ENCODE assay signal across 17 cellular contexts in genomic region chr10:9004736-9005135, GRCh38.
"Had no signal": no experiment of that assay in that cellular context is flagged by ENCODE, and none has a peak within 500 bp of the region (broad histone marks: within the 10 kb centered on the region; RNA-seq: fewer than 3 reads in every experiment).

No MANE protein-coding gene starts in this region.

- H3K4me3 Mint-ChIP-seq: mesothelial cell of epicardium had no signal

- H3K4me1 Mint-ChIP-seq: mesothelial cell of epicardium had no signal

- H3K36me3 ChIP-seq: adrenal gland, cardiac muscle cell, gastroesophageal sphincter, lower lobe of right lung, prostate gland, upper lobe of left lung had no signal

- H3K9me3 Mint-ChIP-seq: mesothelial cell of epicardium had no signal

- H3K27me3 ChIP-seq: adrenal gland, gastroesophageal sphincter, upper lobe of left lung had no signal

- ATAC-seq: gastroesophageal sphincter, left colon, lower lobe of right lung, right cardiac atrium, SK-N-SH treated with all-trans-retinoic acid at 6 μM for 48 hours had no signal

- DNase-seq: activated CD4-positive, alpha-beta T cell treated with anti-CD3 and anti-CD28 coated beads for 4 hours; activated naive CD4-positive, alpha-beta T cell; adrenal gland; dorsolateral prefrontal cortex; left colon; lower lobe of right lung; right cardiac atrium; stimulated activated CD4-positive, alpha-beta T cell treated with anti-CD3 and anti-CD28 coated beads, Interleukin-15, amount 100 ng/mL, for 24 hours; stimulated activated CD4-positive, alpha-beta T cell treated with anti-CD3 and anti-CD28 coated beads, Interleukin-4, amount 100 ng/mL, for 24 hours; stimulated activated naive CD4-positive, alpha-beta T cell treated with Interleukin-2 at 50 U/mL for 16 hours; upper lobe of left lung had no signal

- H3K4me1 ChIP-seq: adrenal gland, gastroesophageal sphincter, lower lobe of right lung, prostate gland, upper lobe of left lung had no signal

- H3K9me3 ChIP-seq: adrenal gland, gastroesophageal sphincter, lower lobe of right lung, prostate gland, upper lobe of left lung had no signal

- H3K36me3 Mint-ChIP-seq: mesothelial cell of epicardium had no signal

- H3K4me3 ChIP-seq: adrenal gland, cardiac muscle cell, gastroesophageal sphincter, lower lobe of right lung, prostate gland, skin epidermis, upper lobe of left lung had no signal

- H3K27ac ChIP-seq: adrenal gland, cardiac muscle cell, dorsolateral prefrontal cortex, gastroesophageal sphincter, lower lobe of right lung, prostate gland, skin epidermis, upper lobe of left lung had no signal

- H3K27ac Mint-ChIP-seq: mesothelial cell of epicardium had no signal
